ENCODE assay signal across 10 cellular contexts in the genomic region with DNA sequence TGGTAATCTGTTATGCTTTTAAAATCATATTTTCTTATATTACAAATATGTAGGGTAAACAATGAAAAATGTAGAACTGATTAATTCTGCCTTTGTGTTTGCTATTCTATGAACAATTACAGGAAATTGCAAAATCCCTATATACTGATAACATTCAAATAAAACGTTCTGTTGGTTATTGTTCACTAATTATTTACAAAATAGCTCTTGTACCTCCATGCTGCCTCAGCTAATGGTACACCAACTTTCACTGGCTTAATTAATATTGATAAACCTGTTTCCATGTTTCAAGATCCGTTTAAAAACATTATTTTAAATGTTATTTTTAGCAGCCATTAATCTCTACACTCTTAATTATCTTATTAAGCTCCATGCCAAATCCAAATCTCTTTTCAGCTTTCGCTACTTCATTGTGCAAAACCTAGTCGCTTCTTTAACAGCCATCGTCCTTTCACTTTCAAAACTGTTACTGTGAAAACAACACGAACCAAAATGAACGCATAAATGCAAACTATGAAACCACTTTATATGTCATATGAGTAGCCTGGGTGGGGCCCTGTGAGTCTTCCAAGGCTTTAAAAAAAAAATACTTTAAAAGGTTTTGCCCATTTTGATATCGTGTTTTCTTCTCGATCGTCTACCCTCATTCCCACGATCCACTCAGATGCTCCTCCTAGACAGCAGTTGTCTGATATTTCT.
DNase-seq lines count a peak whose midpoint lies in the region; FAIRE-seq and TF ChIP-seq lines count a peak whose summit lies in the region.
"Had no signal": no experiment of that assay in that cellular context is flagged by ENCODE, and none has a peak within 500 bp of the region (broad histone marks: within the 10 kb centered on the region; RNA-seq: fewer than 3 reads in every experiment).

No MANE protein-coding gene starts in this region.

- H2AK5ac ChIP-seq in mesenchymal stem cell (ENCODE audit: low read length, severe bottlenecking): no peak overlapping the region

- DNase-seq in AG10803 (ENCODE audit: low read depth) (peak; percentile 17), NCI-H1105 (lab: John Stamatoyannopoulos, UW) (peak; percentile 11), bronchial epithelial cell (ENCODE audit: low read depth) (peak; percentile 46), mesenchymal stem cell (no peak), SKM-1 (lab: John Stamatoyannopoulos, UW; ENCODE audit: unreplicated experiment) (no peak), type B pancreatic cell (ENCODE audit: extremely low spot score, unreplicated experiment) (no peak), CD14-positive monocyte (ENCODE audit: low spot score) (no peak)
- no peak for DNase-seq in T-helper 2 cell treated with Interferon-gamma antibody and Interleukin-4, amounts not matched to agents 5 μg/mL and 100 μg/mL, for 36 hours (ENCODE audit: low spot score)
- DNase-seq: activated naive CD8-positive, alpha-beta T cell treated with anti-CD3 and anti-CD28 coated beads, Interleukin-2, amount 50 U/mL, for 24 hours; DMS153 had no signal

- H2BK15ac ChIP-seq in mesenchymal stem cell (ENCODE audit: low read depth, poor library complexity, severe bottlenecking): no peak overlapping the region

- H3K9me3 Mint-ChIP-seq in type B pancreatic cell (peaks cover under 1% of the 10 kb centered on the region), CD14-positive monocyte (peaks cover 0 to 7% (median 3%) of the 10 kb centered on the region in 7 donors)
- peaks cover 29% of the 10 kb centered on the region for H3K9me3 Mint-ChIP-seq in T-helper 2 cell treated with Interferon-gamma antibody and Interleukin-4, amounts not matched to agents 5 μg/mL and 100 μg/mL, for 36 hours
- H3K9me3 Mint-ChIP-seq: activated naive CD8-positive, alpha-beta T cell treated with anti-CD3 and anti-CD28 coated beads, Interleukin-2, amount 50 U/mL, for 24 hours had no signal

- H3K4me1 Mint-ChIP-seq in type B pancreatic cell (ENCODE audit: unreplicated experiment) (peaks cover 14% of the 10 kb centered on the region), CD14-positive monocyte (no peaks in the 10 kb centered on the region)
- H3K4me1 Mint-ChIP-seq in T-helper 2 cell treated with Interferon-gamma antibody and Interleukin-4, amounts not matched to agents 5 μg/mL and 100 μg/mL, for 36 hours (ENCODE audit: low read depth): no peaks in the 10 kb centered on the region
- H3K4me1 Mint-ChIP-seq: activated naive CD8-positive, alpha-beta T cell treated with anti-CD3 and anti-CD28 coated beads, Interleukin-2, amount 50 U/mL, for 24 hours had no signal

- H3K4me2 ChIP-seq in mesenchymal stem cell (ENCODE audit: low read length, poor library complexity, severe bottlenecking): no peak overlapping the region

- peaks cover 5% of the 10 kb centered on the region for H3K4me1 ChIP-seq in mesenchymal stem cell (ENCODE audit: control insufficient read depth, insufficient read depth, low read depth, low read length)

- H4K8ac ChIP-seq in mesenchymal stem cell (ENCODE audit: low read length): no peak overlapping the region

- no peaks in the 10 kb centered on the region for H3K36me3 Mint-ChIP-seq in type B pancreatic cell
- no peaks in the 10 kb centered on the region for H3K36me3 Mint-ChIP-seq in CD14-positive monocyte
- H3K36me3 Mint-ChIP-seq in T-helper 2 cell treated with Interferon-gamma antibody and Interleukin-4, amounts not matched to agents 5 μg/mL and 100 μg/mL, for 36 hours (ENCODE audit: low read depth): no peaks in the 10 kb centered on the region

- peak overlapping the region; percentile 97 for H3K9ac ChIP-seq in mesenchymal stem cell (ENCODE audit: low read length)

- no peak overlapping the region for H4K91ac ChIP-seq in mesenchymal stem cell (ENCODE audit: low read length)

- H2BK5ac ChIP-seq in mesenchymal stem cell (ENCODE audit: low read depth, low read length, poor library complexity, severe bottlenecking): no peak overlapping the region

- no peak overlapping the region for H2AFZ ChIP-seq in mesenchymal stem cell (ENCODE audit: low read depth, low read length)

- H3K36me3 ChIP-seq in bronchial epithelial cell (ENCODE audit: control insufficient read depth, insufficient read depth, low read length) (no peaks in the 10 kb centered on the region), mesenchymal stem cell (ENCODE audit: control insufficient read depth in 1 of 2, insufficient read depth in 2 of 2, low read depth in 1 of 2, low read length in 2 of 2) (peaks cover 0 to 9% of the 10 kb centered on the region in 2 experiments)

- TF ChIP-seq CTCF in AG10803 (conservative IDR thresholded peaks at IDR 0.05; ENCODE audit: low read length) (no peak), bronchial epithelial cell (IDR thresholded peaks at IDR 0.05; ENCODE audit: insufficient read depth, low read length, severe bottlenecking) (no peak), type B pancreatic cell (conservative IDR thresholded peaks at IDR 0.05) (no peak), CD14-positive monocyte (IDR thresholded peaks at IDR 0.05) (no peak)

- no peak overlapping the region for H3K18ac ChIP-seq in mesenchymal stem cell (ENCODE audit: low read depth in 1 of 2, low read length in 2 of 2)

- no peak overlapping the region for H3K27ac ChIP-seq in mesenchymal stem cell (ENCODE audit: low read length, poor library complexity, severe bottlenecking)

- no peak overlapping the region for H2BK12ac ChIP-seq in mesenchymal stem cell (ENCODE audit: low read length in 2 of 2)

- no peak overlapping the region for H2BK120ac ChIP-seq in mesenchymal stem cell (ENCODE audit: low read depth, low read length)

- WGBS in mesenchymal stem cell: 87% methylated on average over 7 of the region's 11 CpGs

- no peak overlapping the region for H3K4me3 Mint-ChIP-seq in type B pancreatic cell
- no peak overlapping the region for H3K4me3 Mint-ChIP-seq in CD14-positive monocyte
- no peak overlapping the region for H3K4me3 Mint-ChIP-seq in T-helper 2 cell treated with Interferon-gamma antibody and Interleukin-4, amounts not matched to agents 5 μg/mL and 100 μg/mL, for 36 hours
- H3K4me3 Mint-ChIP-seq: activated naive CD8-positive, alpha-beta T cell treated with anti-CD3 and anti-CD28 coated beads, Interleukin-2, amount 50 U/mL, for 24 hours had no signal

- no peaks in the 10 kb centered on the region for H3K9me3 ChIP-seq in mesenchymal stem cell (ENCODE audit: control insufficient read depth, low read length)

- no peak for FAIRE-seq in bronchial epithelial cell (lab: Jason Lieb, UNC)

- no peak overlapping the region for H3K14ac ChIP-seq in mesenchymal stem cell (ENCODE audit: low read length in 2 of 2)

- no peak overlapping the region for H3K27ac Mint-ChIP-seq in type B pancreatic cell
- no peak overlapping the region for H3K27ac Mint-ChIP-seq in CD14-positive monocyte
- H3K27ac Mint-ChIP-seq in T-helper 2 cell treated with Interferon-gamma antibody and Interleukin-4, amounts not matched to agents 5 μg/mL and 100 μg/mL, for 36 hours: no peak overlapping the region
- H3K27ac Mint-ChIP-seq: activated naive CD8-positive, alpha-beta T cell treated with anti-CD3 and anti-CD28 coated beads, Interleukin-2, amount 50 U/mL, for 24 hours had no signal

- H3K27me3 ChIP-seq in bronchial epithelial cell (ENCODE audit: control insufficient read depth, insufficient read depth, low read length) (no peaks in the 10 kb centered on the region), mesenchymal stem cell (ENCODE audit: control insufficient read depth in 1 of 2, insufficient read depth in 1 of 2, low read length in 2 of 2) (no peaks in the 10 kb centered on the region)

- no peak overlapping the region for H3K4ac ChIP-seq in mesenchymal stem cell (ENCODE audit: low read depth in 1 of 2, low read length in 2 of 2)

- H3K4me3 ChIP-seq in AG10803 (ENCODE audit: low read length) (peak overlapping the region; percentile 50), bronchial epithelial cell (ENCODE audit: low read depth, low read length) (peak overlapping the region; percentile 40), mesenchymal stem cell (ENCODE audit: insufficient read depth in 1 of 2, low read depth in 1 of 2, low read length in 2 of 2) (peak overlapping the region in 1 of 2 experiments; percentile 80)

- no peaks in the 10 kb centered on the region for H3K27me3 Mint-ChIP-seq in type B pancreatic cell
- peaks cover 0 to 2% (median 0%) of the 10 kb centered on the region in 3 donors for H3K27me3 Mint-ChIP-seq in CD14-positive monocyte (ENCODE audit: low read depth in 3 of 3)
- no peaks in the 10 kb centered on the region for H3K27me3 Mint-ChIP-seq in T-helper 2 cell treated with Interferon-gamma antibody and Interleukin-4, amounts not matched to agents 5 μg/mL and 100 μg/mL, for 36 hours (ENCODE audit: low read depth)
- H3K27me3 Mint-ChIP-seq: activated naive CD8-positive, alpha-beta T cell treated with anti-CD3 and anti-CD28 coated beads, Interleukin-2, amount 50 U/mL, for 24 hours had no signal

- intact Hi-C loops in CD14-positive monocyte (cut with micrococcal nuclease): no loop called here

- no peak overlapping the region for H3K23ac ChIP-seq in mesenchymal stem cell (ENCODE audit: low read length in 2 of 2)

- H3K79me1 ChIP-seq in mesenchymal stem cell (replicated peaks; ENCODE audit: low read length, poor library complexity, severe bottlenecking): peaks cover 10% of the 10 kb centered on the region

Comparison
In these comparisons a context has a peak if more than half of its experiments do, and no peak if none do; other contexts are left out.
1. DNase-seq: peak in AG10803 (single experiment), NCI-H1105 (single experiment) and bronchial epithelial cell (single experiment); none in mesenchymal stem cell (single experiment), SKM-1 (single experiment), type B pancreatic cell (single experiment), CD14-positive monocyte (single experiment) and T-helper 2 cell treated with Interferon-gamma antibody and Interleukin-4, amounts not matched to agents 5 μg/mL and 100 μg/mL, for 36 hours (single experiment).